In genomic region chr3:113210608-113211369, GRCh38 we compare ENCODE assay signal across 8 cellular contexts. TPM values are rescaled to one million over a fixed set of nuclear protein-coding genes. Genes with fewer than 3 reads are reported as not detected.
DNase-seq lines count a peak whose midpoint lies in the region; ATAC-seq and TF ChIP-seq lines count a peak whose summit lies in the region.

No MANE protein-coding gene starts in this region.

- TF ChIP-seq CTCF in AG09309 (IDR thresholded peaks at IDR 0.05; ENCODE audit: control insufficient read depth, insufficient read depth, low read depth, low read length, missing control alignments) (no peak), epithelial cell of esophagus (IDR thresholded peaks at IDR 0.05; ENCODE audit: insufficient read depth, low read depth, low read length, missing control alignments) (no peak)

- H3K9ac ChIP-seq in NT2/D1 (ENCODE audit: insufficient read length, low read depth): peak overlapping the region; percentile 90

- H3K9me3 ChIP-seq in NT2/D1 (ENCODE audit: insufficient read depth, low read length): no peaks in the 10 kb centered on the region
- H3K9me3 ChIP-seq in naive thymus-derived CD4-positive, alpha-beta T cell (ENCODE audit: control insufficient read depth in 2 of 3, low read length in 3 of 3): no peaks in the 10 kb centered on the region

- no peak overlapping the region for H3K27ac Mint-ChIP-seq in naive thymus-derived CD4-positive, alpha-beta T cell

- H3K27me3 Mint-ChIP-seq in naive thymus-derived CD4-positive, alpha-beta T cell: peaks cover 72 to 89% (median 74%) of the 10 kb centered on the region in 5 donors

- DNase-seq in AG09309 (ENCODE audit: low read depth) (no peak), NT2/D1 (ENCODE audit: low read depth, low spot score) (no peak), epithelial cell of esophagus (ENCODE audit: low read depth) (no peak), NCI-H2081 treated with DMSO at 0.1 percent for 48 hours (lab: John Stamatoyannopoulos, UW) (no peak), posterior vena cava (ENCODE audit: low spot score) (no peak)
- DNase-seq in naive thymus-derived CD4-positive, alpha-beta T cell: no peak

- intact Hi-C loops in naive thymus-derived CD4-positive, alpha-beta T cell (cut with micrococcal nuclease): loop anchor here in 1 of 2 donors (5.0 kb wide), 1 partner anchor 158 kb away; no protein-coding TSS in a partner anchor
- intact Hi-C loops in posterior vena cava (cut with DNase I): loop anchor here in 1 of 2 donors (5.0 to 10.0 kb wide), 3 partner anchors 42 to 156 kb away; no protein-coding TSS in a partner anchor

- H3K4me3 Mint-ChIP-seq in naive thymus-derived CD4-positive, alpha-beta T cell: peak overlapping the region; percentile 35 to 82 (median 68)

- H3K36me3 Mint-ChIP-seq in naive thymus-derived CD4-positive, alpha-beta T cell: peaks cover 0 to 4% (median 0%) of the 10 kb centered on the region in 5 donors

- no peak for TF ChIP-seq POLR2A in GM18505 (IDR thresholded peaks at IDR 0.05; ENCODE audit: borderline replicate concordance, extremely low read depth, insufficient read depth, insufficient read length)

- peaks cover 6% of the 10 kb centered on the region for H3K4me1 ChIP-seq in NT2/D1 (ENCODE audit: insufficient read depth, insufficient read length)
- H3K4me1 ChIP-seq in naive thymus-derived CD4-positive, alpha-beta T cell (ENCODE audit: control insufficient read depth in 2 of 2, insufficient read depth in 2 of 2, low read length in 2 of 2): no peaks in the 10 kb centered on the region

- peaks cover 6 to 19% (median 13%) of the 10 kb centered on the region in 7 donors for H3K4me1 Mint-ChIP-seq in naive thymus-derived CD4-positive, alpha-beta T cell

- ATAC-seq in naive thymus-derived CD4-positive, alpha-beta T cell: no peak
- ATAC-seq in GM18505 (IDR thresholded peaks at IDR 0.05; ENCODE audit: unreplicated experiment): no peak
- ATAC-seq in GM21381 (IDR thresholded peaks at IDR 0.05; ENCODE audit: unreplicated experiment): no peak

- CTCF ChIA-PET in naive thymus-derived CD4-positive, alpha-beta T cell (lab: Charles Lee): no interaction called here

- POLR2A ChIA-PET in naive thymus-derived CD4-positive, alpha-beta T cell (lab: Charles Lee): no interaction called here

- H3K36me3 ChIP-seq in NT2/D1 (ENCODE audit: insufficient read depth, insufficient read length, low read length): no peaks in the 10 kb centered on the region
- no peaks in the 10 kb centered on the region for H3K36me3 ChIP-seq in naive thymus-derived CD4-positive, alpha-beta T cell (ENCODE audit: control insufficient read depth in 2 of 3, insufficient read depth in 3 of 3, low read length in 3 of 3)

- H3K9me3 Mint-ChIP-seq in naive thymus-derived CD4-positive, alpha-beta T cell: no peaks in the 10 kb centered on the region

- peaks cover 20% of the 10 kb centered on the region for H3K27me3 ChIP-seq in NT2/D1 (ENCODE audit: insufficient read depth, insufficient read length)
- peaks cover 0 to 4% of the 10 kb centered on the region in 2 donors for H3K27me3 ChIP-seq in naive thymus-derived CD4-positive, alpha-beta T cell (ENCODE audit: control insufficient read depth in 2 of 2, insufficient read depth in 2 of 2, low read length in 2 of 2)

- H3K27ac ChIP-seq in naive thymus-derived CD4-positive, alpha-beta T cell (ENCODE audit: low read depth, low read length): no peak overlapping the region

- H3K4me3 ChIP-seq in AG09309 (ENCODE audit: control insufficient read depth, low read depth, low read length) (peak overlapping the region; percentile 83), NT2/D1 (ENCODE audit: insufficient read length, low read depth) (peak overlapping the region; percentile 81), epithelial cell of esophagus (ENCODE audit: low read length) (peak overlapping the region; percentile 57)
- H3K4me3 ChIP-seq in naive thymus-derived CD4-positive, alpha-beta T cell (ENCODE audit: low read length): no peak overlapping the region

RNA-seq across cellular contexts. Expression of gene BOC, which starts 0.6 kb away (rescaled TPM):
- under 1 TPM in 1 of 5 experiments, not detected in 4; 0.98 TPM for total RNA-seq in naive thymus-derived CD4-positive, alpha-beta T cell
- not detected for polyA plus RNA-seq in naive thymus-derived CD4-positive, alpha-beta T cell
- 10 to 100 TPM; 51.6 to 86.8 TPM for total RNA-seq in posterior vena cava

Comparison
In these comparisons a context has a peak if more than half of its experiments do, and no peak if none do; other contexts are left out.
1. RNA of gene BOC, which starts 0.6 kb away (total RNA-seq): 51.6 to 86.8 TPM in posterior vena cava; 0.98 TPM in naive thymus-derived CD4-positive, alpha-beta T cell; every median in the first group is over 10 times any median in the second.